8 cellular contexts compared by ENCODE assay signal in the genomic region with DNA sequence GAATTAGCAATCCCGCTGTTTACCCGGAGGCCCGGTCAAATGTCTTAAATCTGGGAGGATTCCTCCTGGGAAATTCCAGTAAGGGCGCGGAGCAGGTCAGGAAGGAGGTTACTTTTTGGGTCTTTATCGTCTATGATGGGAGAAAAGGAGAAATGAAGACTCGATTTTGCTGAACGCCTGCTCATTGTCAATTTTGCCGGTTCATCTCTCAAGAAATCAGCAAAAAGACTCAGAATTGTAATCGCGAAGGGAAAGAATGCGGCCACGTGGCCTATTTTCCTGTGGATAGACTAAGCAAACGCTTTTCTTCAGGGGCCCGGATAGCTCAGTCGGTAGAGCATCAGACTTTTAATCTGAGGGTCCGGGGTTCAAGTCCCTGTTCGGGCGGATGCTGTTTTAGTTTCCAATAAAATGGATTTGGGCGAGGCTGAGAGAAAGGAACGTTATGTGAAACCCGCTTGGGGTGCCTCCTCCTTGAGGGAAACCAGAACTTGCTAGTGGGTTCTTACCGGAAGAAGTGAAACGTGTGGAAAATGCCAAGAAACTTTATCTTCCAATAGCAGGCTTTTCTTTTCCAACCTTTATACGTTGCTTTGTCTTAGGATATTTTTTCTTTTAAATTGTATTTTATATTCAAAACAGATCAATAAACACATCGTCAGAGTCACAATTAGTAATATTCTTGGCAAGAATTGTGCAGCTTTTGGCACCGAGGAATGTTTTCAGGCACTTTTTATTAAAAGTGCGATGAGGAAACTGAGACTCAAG. TPM values are rescaled to one million over a fixed set of nuclear protein-coding genes. Genes with fewer than 3 reads are reported as not detected.
DNase-seq lines count a peak whose midpoint lies in the region; ATAC-seq lines count a peak whose summit lies in the region.

No MANE protein-coding gene starts in this region.

- no peaks in the 10 kb centered on the region for H3K9me2 ChIP-seq in Karpas-422 (replicated peaks; ENCODE audit: insufficient read depth, low read length)

- H3K4me1 ChIP-seq in Karpas-422 (ENCODE audit: low read length) = peaks cover 39% of the 10 kb centered on the region
- peaks cover 7% of the 10 kb centered on the region for H3K4me1 ChIP-seq in adipocyte (ENCODE audit: control insufficient read depth, insufficient read depth, low read length)

- H3K4me3 ChIP-seq in GM08714 (ENCODE audit: low read length) (peak overlapping the region; percentile 84), Karpas-422 (ENCODE audit: low read length) (0 out of 2 replicates have a peak overlapping the region, but pooled peaks have one; percentile 31), adipocyte (ENCODE audit: low read length) (peak overlapping the region; percentile 84), skeletal muscle cell (ENCODE audit: low read depth, low read length) (peak overlapping the region; percentile 48)

- H3K36me3 ChIP-seq in Karpas-422 (ENCODE audit: insufficient read depth, low read length) = no peaks in the 10 kb centered on the region
- H3K36me3 ChIP-seq in adipocyte (ENCODE audit: control insufficient read depth, insufficient read depth, low read length, severe bottlenecking) = no peaks in the 10 kb centered on the region

- peak overlapping the region; percentile 51 for H3K4me2 ChIP-seq in Karpas-422 (ENCODE audit: low read depth, low read length, poor library complexity, severe bottlenecking)

- no peaks in the 10 kb centered on the region for H3K9me3 ChIP-seq in Karpas-422 (ENCODE audit: low read length)
- H3K9me3 ChIP-seq in adipocyte (ENCODE audit: control insufficient read depth, low read length) = no peaks in the 10 kb centered on the region

- 0 out of 2 replicates have a peak overlapping the region, but pooled peaks have one; percentile 1 for H2AFZ ChIP-seq in Karpas-422 (ENCODE audit: low read length)

- DNase-seq in Karpas-422 (peak; percentile 90), SKM-1 treated with dmso at 0.1 percent for 144 hours (lab: John Stamatoyannopoulos, UW; ENCODE audit: unreplicated experiment) (peak; percentile 46), adipocyte (ENCODE audit: low read depth) (peak; percentile 94), hypothalamus (lab: John Stamatoyannopoulos, UW) (peak in 39 of 51 donors; percentile 7 to 80 (median 42)), skeletal muscle cell (ENCODE audit: low read depth) (peak; percentile 61)

- no peak for ATAC-seq in GM21576 (IDR thresholded peaks at IDR 0.05; ENCODE audit: unreplicated experiment)
- no peak for ATAC-seq in HG03469 (IDR thresholded peaks at IDR 0.05; ENCODE audit: unreplicated experiment)

- H3K27me3 ChIP-seq in Karpas-422 (ENCODE audit: low read length) = no peaks in the 10 kb centered on the region
- H3K27me3 ChIP-seq in adipocyte (replicated peaks; ENCODE audit: control insufficient read depth, insufficient read depth, low read length) = no peaks in the 10 kb centered on the region

- H3K9ac ChIP-seq in Karpas-422 (ENCODE audit: low read length) (no peak overlapping the region), adipocyte (ENCODE audit: low read length) (peak overlapping the region; percentile 85)

- H3K27ac ChIP-seq in Karpas-422 (ENCODE audit: low read length) = no peak overlapping the region

- no peaks in the 10 kb centered on the region for H4K20me1 ChIP-seq in Karpas-422 (ENCODE audit: insufficient read depth, low read depth, low read length)

- H3K79me2 ChIP-seq in Karpas-422 (ENCODE audit: low read length) = no peaks in the 10 kb centered on the region

RNA-seq across cellular contexts. Expression of gene OR4D9, which starts 45.0 kb away (rescaled TPM):
- total RNA-seq in Karpas-422 (2014; rRNA removed; shearing (Covaris generic); ENCODE audit: low replicate concordance) = 0.18 TPM in 1 of 2 replicates, not detected in the other

RNA-seq across cellular contexts. Expression of gene OR4D11, which starts 52.9 kb away (rescaled TPM):
- total RNA-seq in Karpas-422 (2014; rRNA removed; shearing (Covaris generic); ENCODE audit: low replicate concordance) = not detected in 2 replicates

RNA-seq across cellular contexts. Expression of gene OSBP, which starts 59.3 kb away (rescaled TPM):
- total RNA-seq in Karpas-422 (2014; rRNA removed; shearing (Covaris generic); ENCODE audit: low replicate concordance) = 17.2 and 29.7 TPM in 2 replicates

Comparison
In these comparisons a context has a peak if more than half of its experiments do, and no peak if none do; other contexts are left out.
1. H3K4me3 ChIP-seq: peak in every context shown above with its lines; median percentile 84 in GM08714; 84 in adipocyte; 48 in skeletal muscle cell; 31 in Karpas-422.
2. DNase-seq: peak in every context shown above with its lines; median percentile 94 in adipocyte; 90 in Karpas-422; 61 in skeletal muscle cell; 46 in SKM-1 treated with dmso at 0.1 percent for 144 hours; 42 in hypothalamus.